In the genomic region with DNA sequence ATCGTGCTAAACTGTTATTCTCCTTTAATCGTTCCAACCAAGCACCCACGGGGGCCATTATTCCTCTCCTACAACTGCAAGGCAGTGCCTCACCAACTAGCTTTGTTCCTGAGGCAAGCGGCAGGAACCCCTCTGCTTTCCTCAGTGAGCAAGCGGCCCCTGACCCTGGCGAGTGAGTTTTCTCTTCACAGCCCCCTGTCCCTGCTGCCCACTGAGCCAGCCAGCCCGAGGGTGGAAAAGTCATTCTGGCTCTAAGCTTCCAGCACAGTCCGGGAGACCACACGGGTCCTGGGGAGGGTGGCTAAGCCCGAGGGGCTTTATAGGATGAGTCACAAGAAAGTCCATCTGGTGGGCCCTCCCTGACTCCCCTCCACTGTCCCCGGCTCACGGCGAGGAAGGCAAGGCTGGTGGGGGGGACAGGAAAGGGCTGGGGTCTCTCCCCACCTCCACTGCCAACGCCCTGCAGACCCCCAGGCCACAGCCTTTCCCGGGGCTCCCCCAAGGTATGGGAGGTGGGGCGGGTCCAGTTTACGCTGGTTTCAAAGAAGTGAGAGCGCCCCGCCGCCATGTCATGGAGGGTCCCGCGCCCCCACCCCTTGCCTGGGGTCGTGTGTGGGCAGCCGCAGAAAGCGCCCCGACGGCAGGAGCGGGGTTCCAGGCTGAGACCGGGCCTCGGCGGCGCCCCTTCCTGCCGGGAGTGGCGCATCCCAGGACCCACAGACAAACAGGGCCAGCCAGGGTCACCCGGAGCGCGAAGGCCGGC, we compare ENCODE assay signal across 7 cellular contexts. TPM values are rescaled to one million over a fixed set of nuclear protein-coding genes. Genes with fewer than 3 reads are reported as not detected.
A peak's percentile ranks its signal among the peaks of the same experiment; 100 is the strongest.
DNase-seq lines count a peak whose midpoint lies in the region; ATAC-seq, FAIRE-seq and TF ChIP-seq lines count a peak whose summit lies in the region.

No MANE protein-coding gene starts in this region.

- no peak for TF ChIP-seq RAD21 in H1 (IDR thresholded peaks at IDR 0.05 in 1 of 2, conservative IDR thresholded peaks at IDR 0.05 in 1 of 2; ENCODE audit: low read depth in 2 of 2, low read length in 2 of 2)
- TF ChIP-seq RAD21 in neural cell (conservative IDR thresholded peaks at IDR 0.05): no peak

- no peak for TF ChIP-seq POLR2A in H1 (IDR thresholded peaks at IDR 0.05; ENCODE audit: control extremely low read depth in 1 of 2, low read depth in 2 of 2, low read length in 2 of 2)

- peaks cover 0 to 21% (median 17%) of the 10 kb centered on the region in 4 experiments; a peak in 6 of 7 replicates for H3K4me1 ChIP-seq in H1 (replicated peaks in 1 of 4; ENCODE audit: control insufficient read depth in 3 of 4, insufficient read depth in 4 of 4, low read length in 3 of 4)

- no peak for TF ChIP-seq EP300 in H1 (IDR thresholded peaks at IDR 0.05; ENCODE audit: borderline replicate concordance in 1 of 2, low read depth in 2 of 2, low read length in 2 of 2)
- no peak for TF ChIP-seq EP300 in neural cell (conservative IDR thresholded peaks at IDR 0.05; ENCODE audit: poor library complexity, severe bottlenecking)

- TF ChIP-seq CTCF in H1 (IDR thresholded peaks at IDR 0.05; ENCODE audit: control extremely low read depth in 1 of 3, insufficient read depth in 1 of 3, low read depth in 1 of 3, low read length in 3 of 3) (no peak), neural cell (IDR thresholded peaks at IDR 0.05; ENCODE audit: poor library complexity, severe bottlenecking) (no peak)

- H3K4ac ChIP-seq in H1 (replicated peaks; ENCODE audit: insufficient read length, low read depth, low read length): peak overlapping the region; percentile 63

- peak overlapping the region; percentile 92 for H3K56ac ChIP-seq in H1 (replicated peaks; ENCODE audit: insufficient read length, low read depth, low read length)

- no peak overlapping the region for H3K23ac ChIP-seq in H1 (ENCODE audit: insufficient read length)

- H3F3A ChIP-seq in neural cell (ENCODE audit: insufficient read depth, low read length, poor library complexity, severe bottlenecking): no peaks in the 10 kb centered on the region

- no peak overlapping the region for H2BK12ac ChIP-seq in H1 (ENCODE audit: low read depth, low read length)

- H4K20me1 ChIP-seq in H1 (replicated peaks in 1 of 2; ENCODE audit: control insufficient read depth in 1 of 2, insufficient read depth in 2 of 2, low read length in 2 of 2) (peaks cover 12 to 16% of the 10 kb centered on the region in 2 experiments), neural cell (ENCODE audit: insufficient read depth) (no peaks in the 10 kb centered on the region)

- H3K18ac ChIP-seq in H1 (ENCODE audit: extremely low read depth, low read length): peak overlapping the region; percentile 98

- CTCF ChIA-PET in H1 (lab: Charles Lee; ENCODE audit: partially characterized antibody): interaction anchor here (0.6 to 3.9 kb wide), 3 partner anchors 13 to 38 kb away, joined by 3 to 12 read pairs (median 6); no protein-coding TSS in a partner anchor

- H4K5ac ChIP-seq in H1 (ENCODE audit: insufficient read length, low read depth, low read length): peak overlapping the region; percentile 89

- peak overlapping the region; percentile 99 for H4K8ac ChIP-seq in H1 (ENCODE audit: extremely low read depth, insufficient read depth, low read length)

- H2AK5ac ChIP-seq in H1 (ENCODE audit: low read depth, low read length): 0 out of 2 replicates have a peak overlapping the region, but pooled peaks have one; percentile 9

- no peak for FAIRE-seq in H1 (lab: Jason Lieb, UNC)

- peak overlapping the region; percentile 93 to 99 (median 96) for H3K9ac ChIP-seq in H1 (replicated peaks in 1 of 4; ENCODE audit: extremely low read depth in 1 of 4, low read depth in 3 of 4, low read length in 3 of 4)
- H3K9ac ChIP-seq in neural cell (ENCODE audit: low read length): peak overlapping the region; percentile 98

- H3K14ac ChIP-seq in H1 (ENCODE audit: insufficient read length): no peak overlapping the region

- H3K36me3 ChIP-seq in H1 (ENCODE audit: control insufficient read depth in 2 of 4, insufficient read depth in 4 of 4, low read length in 3 of 4): peaks cover 0 to 37% (median 7%) of the 10 kb centered on the region in 4 experiments; a peak in 5 of 8 replicates
- H3K36me3 ChIP-seq in neural cell (ENCODE audit: insufficient read depth, low read length): no peaks in the 10 kb centered on the region

- H3K79me2 ChIP-seq in H1 (ENCODE audit: control insufficient read depth in 1 of 2, insufficient read depth in 2 of 2, low read length in 2 of 2): peaks cover 11 to 48% of the 10 kb centered on the region in 2 experiments; a peak in 3 of 4 replicates
- peaks cover 36% of the 10 kb centered on the region for H3K79me2 ChIP-seq in neural cell (replicated peaks; ENCODE audit: insufficient read depth, low read length)

- 12% methylated on average over 33 of the region's 38 CpGs; no CpG with 5 or more reads in 1 of the 2 experiments for WGBS in H1 (ENCODE audit: extremely low coverage in 1 of 2, insufficient coverage in 1 of 2, insufficient read length in 1 of 2, insufficient replicate concordance in 2 of 2, low coverage in 1 of 2, low lambda C conversion rate in 2 of 2, missing lambda C conversion rate in 1 of 2), 2 experiments

- H3K79me1 ChIP-seq in H1 (ENCODE audit: low read depth, low read length): peaks cover 6% of the 10 kb centered on the region

- peak overlapping the region; percentile 94 for H3K27ac ChIP-seq in H1 (ENCODE audit: low read depth, low read length)
- H3K27ac ChIP-seq in neural cell (ENCODE audit: low read length): peak overlapping the region; percentile 93

- H3K4me3 ChIP-seq in H1 (ENCODE audit: extremely low read depth in 1 of 4, insufficient read depth in 2 of 4, low read depth in 3 of 4, low read length in 4 of 4) (peak overlapping the region; percentile 77 to 92 (median 91)), neural cell (ENCODE audit: low read length) (peak overlapping the region; percentile 100)

- peak; percentile 2 for ATAC-seq in GM21619 (IDR thresholded peaks at IDR 0.05; ENCODE audit: unreplicated experiment)

- no peak overlapping the region for H2BK15ac ChIP-seq in H1 (ENCODE audit: low read length)

- H3K9me2 ChIP-seq in neural cell (ENCODE audit: insufficient read depth, low read length): no peaks in the 10 kb centered on the region

- H2BK120ac ChIP-seq in H1 (replicated peaks; ENCODE audit: low read depth, low read length): no peak overlapping the region

- no peak overlapping the region for H2BK20ac ChIP-seq in H1 (ENCODE audit: low read length)

- POLR2A ChIA-PET in H1 (lab: Charles Lee; ENCODE audit: partially characterized antibody): interaction anchor here (0.9 to 2.0 kb wide), 8 partner anchors 8 to 307 kb away, joined by 3 to 14 read pairs (median 6); no protein-coding TSS in a partner anchor

- no peaks in the 10 kb centered on the region for H3K9me3 ChIP-seq in H1 (ENCODE audit: insufficient read depth in 2 of 2, low read depth in 1 of 2, low read length in 1 of 2)
- no peaks in the 10 kb centered on the region for H3K9me3 ChIP-seq in neural cell (ENCODE audit: low read length)

- peaks cover 21 to 31% (median 31%) of the 10 kb centered on the region in 4 experiments for H3K27me3 ChIP-seq in H1 (replicated peaks in 1 of 4; ENCODE audit: control insufficient read depth in 3 of 4, extremely low read depth in 1 of 4, insufficient read depth in 3 of 4, low read length in 3 of 4)
- peaks cover 18% of the 10 kb centered on the region for H3K27me3 ChIP-seq in neural cell (ENCODE audit: insufficient read depth, low read depth, low read length)

- DNase-seq in NCI-H69 (lab: John Stamatoyannopoulos, UW): peak; percentile 30
- no peak for DNase-seq in H1 (ENCODE audit: low read depth in 1 of 2, low spot score in 2 of 2)
- DNase-seq in NCI-H345 (lab: John Stamatoyannopoulos, UW): no peak
- DNase-seq in DMS153 treated with DMSO at 0.1 percent for 48 hours (lab: John Stamatoyannopoulos, UW; ENCODE audit: unreplicated experiment): no peak
- no peak for DNase-seq in central memory CD4-positive, alpha-beta T cell

- no peak overlapping the region for H2AFZ ChIP-seq in H1 (ENCODE audit: low read length)
- peak overlapping the region; percentile 33 for H2AFZ ChIP-seq in neural cell (ENCODE audit: low read depth, low read length)

- peak overlapping the region; percentile 91 to 93 for H3K4me2 ChIP-seq in H1 (ENCODE audit: insufficient read depth in 1 of 2, low read depth in 2 of 2, low read length in 2 of 2)
- H3K4me2 ChIP-seq in neural cell (ENCODE audit: low read length): peak overlapping the region; percentile 61

- peaks cover 9% of the 10 kb centered on the region for H3K23me2 ChIP-seq in H1 (ENCODE audit: low read depth, low read length)

- H2BK5ac ChIP-seq in H1 (ENCODE audit: low read depth, low read length): peak overlapping the region; percentile 95

- peak overlapping the region; percentile 71 for H4K91ac ChIP-seq in H1 (replicated peaks; ENCODE audit: insufficient read length, low read length)

TF ChIP-seq in H1, 55 proteins besides CTCF, POLR2A, EP300 and RAD21:
- peak; percentile 43 for TF ChIP-seq TAF7 (optimal IDR thresholded peaks at IDR 0.05; ENCODE audit: borderline replicate concordance, low read depth, low read length)
- TF ChIP-seq KDM4A (IDR thresholded peaks at IDR 0.05; ENCODE audit: low read depth, low read length, severe bottlenecking): peak; percentile 19
- no peak for TF ChIP-seq CHD1 (IDR thresholded peaks at IDR 0.05; ENCODE audit: low read depth, low read length)
- no peak for TF ChIP-seq CHD2 (IDR thresholded peaks at IDR 0.05; ENCODE audit: low read length)
TF ChIP-seq in H1: peak in this region for 2.

TF ChIP-seq in neural cell, 6 proteins besides CTCF, POLR2A, EP300 and RAD21 (continues in another document):
- TF ChIP-seq POLR2AphosphoS5 (IDR thresholded peaks at IDR 0.05): no peak
- no peak for TF ChIP-seq EZH2 (IDR thresholded peaks at IDR 0.05; ENCODE audit: borderline replicate concordance, insufficient read depth, low read length, poor library complexity, severe bottlenecking)

RNA-seq across cellular contexts. Expression of a gene that starts 45.0 kb away (rescaled TPM):
- 0.56 and 0.67 TPM in 2 replicates for total RNA-seq in H1 (2021; fragmentation: NEBNext Ultra II Directional; extraction: Animal tissue kit (Norgen Biotek cat#: 25700))
- polyA plus RNA-seq in H1 (2011; rRNA removed) (0.32 and 1.3 TPM in 2 replicates), neural cell (5.1 and 7.6 TPM in 2 replicates)
- polyA plus RNA-seq in H1 (2011; cell fraction: cytosol; rRNA removed): 0.35 TPM
- polyA plus RNA-seq in H1 (2011; cell fraction: nucleus; rRNA removed): 3.7 TPM
- 0.76 to 1.5 TPM (median 1.1 TPM) in 4 replicates for polyA plus RNA-seq in H1 (2012, experiment 1 of 2)
- 0.46 TPM for polyA plus RNA-seq in H1 (2012, experiment 2 of 2)
- 0.63 TPM for polyA plus RNA-seq in H1 (2013, experiment 1 of 2)
- 0.74 TPM for polyA plus RNA-seq in H1 (2013, experiment 2 of 2)
- polyA minus RNA-seq in H1 (2011; rRNA and poly(A)+ RNA removed): 0.07 TPM in 1 of 2 replicates, not detected in the other
- not detected for polyA minus RNA-seq in H1 (2011; cell fraction: cytosol; rRNA and poly(A)+ RNA removed)
- not detected for polyA minus RNA-seq in H1 (2011; cell fraction: nucleus; rRNA and poly(A)+ RNA removed)
- polyA minus RNA-seq in neural cell: 5.1 and 5.6 TPM in 2 replicates
